ENCODE assay signal across 35 cellular contexts in the genomic region with DNA sequence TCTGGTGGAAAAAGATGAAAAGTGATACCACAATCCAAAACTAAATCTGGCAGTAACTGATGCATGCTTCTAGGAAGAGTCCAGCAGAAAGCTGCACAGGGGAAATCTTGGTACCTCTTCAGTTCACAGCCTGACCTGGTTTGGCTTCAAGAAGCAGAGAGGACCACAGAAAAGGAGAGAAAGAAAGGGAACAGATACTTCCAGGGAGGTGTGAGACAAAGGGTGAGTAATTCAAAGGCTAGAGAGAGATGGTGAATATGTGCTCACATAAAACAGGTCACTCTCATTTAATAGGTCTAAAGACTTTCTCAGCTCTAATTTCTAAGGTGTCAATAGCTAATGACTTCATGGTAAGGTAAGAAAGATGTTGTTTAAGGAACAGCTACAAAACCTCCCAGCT. TPM values are rescaled to one million over a fixed set of nuclear protein-coding genes. Genes with fewer than 3 reads are reported as not detected.
"Had no signal": no experiment of that assay in that cellular context is flagged by ENCODE, and none has a peak within 500 bp of the region (broad histone marks: within the 10 kb centered on the region; RNA-seq: fewer than 3 reads in every experiment).

No MANE protein-coding gene starts in this region.

- H3K4me1 Mint-ChIP-seq: activated T-helper 17 cell treated with anti-CD3 and anti-CD28 coated beads, Interleukin-2, amount 50 U/mL, for 72 hours had no signal

- H3K4me3 ChIP-seq: esophagus muscularis mucosa, gastrocnemius medialis had no signal

- H3K27ac ChIP-seq: brain microvascular endothelial cell, esophagus muscularis mucosa, foreskin keratinocyte, gastrocnemius medialis, WERI-Rb-1 had no signal

- H3K27me3 ChIP-seq: brain microvascular endothelial cell, esophagus muscularis mucosa, foreskin keratinocyte, gastrocnemius medialis had no signal

- ATAC-seq: activated CD4-positive, CD25-positive, alpha-beta regulatory T cell treated with anti-CD3 and anti-CD28 coated beads, Interleukin-2, amount 50 U/mL, for 24 hours; activated CD8-positive, alpha-beta T cell treated with anti-CD3 and anti-CD28 coated beads for 36 hours; activated T-cell treated with anti-CD3 and anti-CD28 coated beads, Interleukin-2, amount 50 U/mL, for 4 hours; activated T-helper 17 cell treated with anti-CD3 and anti-CD28 coated beads, Interleukin-2, amount 50 U/mL, for 72 hours; effector memory CD8-positive, alpha-beta T cell; foreskin keratinocyte; gastrocnemius medialis; T-helper 17 cell had no signal

- DNase-seq: activated B cell treated with CpG ODN at 0.5 μM for 24 hours; activated CD4-positive, alpha-beta T cell treated with anti-CD3 and anti-CD28 coated beads for 48 hours; activated CD4-positive, alpha-beta T cell treated with anti-CD3 and anti-CD28 coated beads, Interleukin-2, amount 50 U/mL, for 1 hour; activated CD4-positive, alpha-beta T cell treated with anti-CD3 and anti-CD28 coated beads, Interleukin-2, amount 50 U/mL, for 48 hours; activated CD8-positive, alpha-beta memory T cell treated with anti-CD3 and anti-CD28 coated beads for 24 hours; activated CD8-positive, alpha-beta T cell treated with anti-CD3 and anti-CD28 coated beads for 36 hours; activated effector memory CD4-positive, alpha-beta T cell treated with Interleukin-2 at 50 U/mL for 16 hours; activated gamma-delta T cell treated with Interleukin-2 at 50 U/mL for 16 hours; activated naive CD4-positive, alpha-beta T cell treated with anti-CD3 and anti-CD28 coated beads, Interleukin-2, amount 50 U/mL, for 16 hours; activated naive CD4-positive, alpha-beta T cell treated with Interleukin-2 at 50 U/mL for 16 hours; activated T-cell treated with anti-CD3 and anti-CD28 coated beads, Interleukin-2, amount 50 U/mL, for 4 hours; amniotic stem cell; anterior cingulate cortex; brain microvascular endothelial cell; caudate nucleus; cortex of kidney; dermis blood vessel endothelial cell; effector CD4-positive, alpha-beta T cell; effector memory CD8-positive, alpha-beta T cell; erythroblast; foreskin keratinocyte; gastrocnemius medialis; glutamatergic neuron; T-helper 1 cell; T-helper 17 cell; T1000; WERI-Rb-1 had no signal

- H3K9me3 Mint-ChIP-seq: activated CD8-positive, alpha-beta T cell treated with anti-CD3 and anti-CD28 coated beads for 36 hours; activated T-cell treated with anti-CD3 and anti-CD28 coated beads, Interleukin-2, amount 50 U/mL, for 4 hours; activated T-helper 17 cell treated with anti-CD3 and anti-CD28 coated beads, Interleukin-2, amount 50 U/mL, for 72 hours; effector memory CD8-positive, alpha-beta T cell; T-helper 2 cell treated with Interferon-gamma antibody and Interleukin-4, amounts not matched to agents 5 μg/mL and 100 μg/mL, for 36 hours had no signal

- H3K36me3 Mint-ChIP-seq: activated naive CD8-positive, alpha-beta T cell had no signal

- H3K27me3 Mint-ChIP-seq: activated B cell treated with CpG ODN at 0.5 μM for 24 hours; activated CD8-positive, alpha-beta T cell treated with anti-CD3 and anti-CD28 coated beads for 36 hours; activated naive CD8-positive, alpha-beta T cell; activated T-helper 17 cell treated with anti-CD3 and anti-CD28 coated beads, Interleukin-2, amount 50 U/mL, for 72 hours had no signal

- H3K4me1 ChIP-seq: foreskin keratinocyte, gastrocnemius medialis had no signal

- H3K4me3 Mint-ChIP-seq: activated B cell treated with CpG ODN at 0.5 μM for 24 hours; activated CD8-positive, alpha-beta T cell treated with anti-CD3 and anti-CD28 coated beads for 36 hours; activated naive CD8-positive, alpha-beta T cell; activated T-cell treated with anti-CD3 and anti-CD28 coated beads, Interleukin-2, amount 50 U/mL, for 4 hours; activated T-helper 17 cell treated with anti-CD3 and anti-CD28 coated beads, Interleukin-2, amount 50 U/mL, for 72 hours; effector memory CD8-positive, alpha-beta T cell; T-helper 17 cell; T-helper 2 cell treated with Interferon-gamma antibody and Interleukin-4, amounts not matched to agents 5 μg/mL and 100 μg/mL, for 36 hours had no signal

- H3K9me3 ChIP-seq: esophagus muscularis mucosa, gastrocnemius medialis had no signal

- H3K27ac Mint-ChIP-seq: activated B cell treated with CpG ODN at 0.5 μM for 24 hours; activated CD8-positive, alpha-beta T cell treated with anti-CD3 and anti-CD28 coated beads for 36 hours; activated naive CD8-positive, alpha-beta T cell; activated T-helper 17 cell treated with anti-CD3 and anti-CD28 coated beads, Interleukin-2, amount 50 U/mL, for 72 hours; effector memory CD8-positive, alpha-beta T cell; T-helper 17 cell; T-helper 2 cell treated with Interferon-gamma antibody and Interleukin-4, amounts not matched to agents 5 μg/mL and 100 μg/mL, for 36 hours had no signal

- FAIRE-seq: astrocyte, colon had no signal

- H3K36me3 ChIP-seq: brain microvascular endothelial cell, esophagus muscularis mucosa, gastrocnemius medialis, WERI-Rb-1 had no signal

RNA-seq across cellular contexts. Expression of gene FGFBP2, which starts 11.2 kb away (rescaled TPM):
- total RNA-seq: astrocyte, chondrocyte, dermis blood vessel endothelial cell, foreskin keratinocyte had no signal
- polyA plus RNA-seq: foreskin keratinocyte had no signal

RNA-seq across cellular contexts. Expression of gene FGFBP1, which starts 13.2 kb away (rescaled TPM):
- total RNA-seq: activated B cell treated with CpG ODN at 0.5 μM for 24 hours; activated CD8-positive, alpha-beta T cell treated with anti-CD3 and anti-CD28 coated beads for 36 hours; activated T-cell treated with anti-CD3 and anti-CD28 coated beads, Interleukin-2, amount 50 U/mL, for 4 hours; activated T-helper 17 cell treated with anti-CD3 and anti-CD28 coated beads, Interleukin-2, amount 50 U/mL, for 72 hours; astrocyte; chondrocyte; dermis blood vessel endothelial cell; gastrocnemius medialis; T-helper 17 cell had no signal
